ENCODE assay signal across 10 cellular contexts in genomic region chr6:142088858-142089216, GRCh38. TPM values are rescaled to one million over a fixed set of nuclear protein-coding genes. Genes with fewer than 3 reads are reported as not detected.
DNase-seq lines count a peak whose midpoint lies in the region; ATAC-seq and TF ChIP-seq lines count a peak whose summit lies in the region.
"Had no signal": no experiment of that assay in that cellular context is flagged by ENCODE, and none has a peak within 500 bp of the region (broad histone marks: within the 10 kb centered on the region; RNA-seq: fewer than 3 reads in every experiment).

No MANE protein-coding gene starts in this region.

- DNase-seq in AG08396 (ENCODE audit: low spot score) (peak; percentile 44), HFFc6 (peak; percentile 24), astrocyte of the spinal cord (ENCODE audit: low read depth, low spot score) (peak; percentile 66), islet precursor cell (peak; percentile 90), osteocyte (ENCODE audit: extremely low spot score, unreplicated experiment) (no peak), T-helper 9 cell (no peak)
- no peak for DNase-seq in stimulated activated CD4-positive, alpha-beta T cell treated with anti-CD3 and anti-CD28 coated beads, Interleukin-2, amount 100 ng/mL, for 24 hours
- DNase-seq: NCI-H1105 had no signal

- H3K4me1 Mint-ChIP-seq in HFFc6 (ENCODE audit: low read depth) (no peaks in the 10 kb centered on the region), osteocyte (ENCODE audit: unreplicated experiment) (no peaks in the 10 kb centered on the region)

- H3K27ac Mint-ChIP-seq in HFFc6 (no peak overlapping the region), osteocyte (ENCODE audit: unreplicated experiment) (no peak overlapping the region)

- no peak for ATAC-seq in GM21381 (IDR thresholded peaks at IDR 0.05; ENCODE audit: unreplicated experiment)

- no peak overlapping the region for H3K4me3 ChIP-seq in astrocyte of the spinal cord (ENCODE audit: low read depth, low read length)

- no peak overlapping the region for H3K4me3 Mint-ChIP-seq in HFFc6
- H3K4me3 Mint-ChIP-seq in osteocyte (ENCODE audit: unreplicated experiment) = no peak overlapping the region

- in situ Hi-C loops in astrocyte of the spinal cord (cut with HindIII; ENCODE audit: low sequenced_read_pairs) = no loop called here

- H3K36me3 Mint-ChIP-seq in HFFc6 (ENCODE audit: low read depth) (no peaks in the 10 kb centered on the region), osteocyte (ENCODE audit: unreplicated experiment) (no peaks in the 10 kb centered on the region)

- TF ChIP-seq CTCF in HFFc6 (IDR thresholded peaks at IDR 0.05) (no peak), astrocyte of the spinal cord (IDR thresholded peaks at IDR 0.05; ENCODE audit: low read depth, low read length) (no peak), osteocyte (IDR thresholded peaks at IDR 0.05) (no peak)

- H3K9me3 Mint-ChIP-seq in HFFc6 (no peaks in the 10 kb centered on the region), osteocyte (ENCODE audit: unreplicated experiment) (no peaks in the 10 kb centered on the region)

- H3K27me3 Mint-ChIP-seq in HFFc6 (ENCODE audit: insufficient read depth) (peaks cover 2% of the 10 kb centered on the region), osteocyte (ENCODE audit: unreplicated experiment) (peaks cover 17% of the 10 kb centered on the region)

RNA-seq across cellular contexts. Expression of gene GJE1, which starts 43.9 kb away (rescaled TPM):
- total RNA-seq in HFFc6 (2021; fragmentation: NEBNext Ultra II Directional; extraction: Animal tissue kit (Norgen Biotek cat#: 25700)) = not detected
- not detected in 2 replicates for total RNA-seq in osteocyte
- total RNA-seq: T-helper 2 cell treated with Interferon-gamma antibody and Interleukin-4, amounts not matched to agents 100 ng/mL and 5 ng/mL, for 36 hours had no signal

RNA-seq across cellular contexts. Expression of gene NMBR, which starts 58.1 kb away (rescaled TPM):
- under 1 TPM in 2 of 6 experiments, not detected in 4; 0.14 to 0.40 TPM for total RNA-seq in HFFc6 (2021; fragmentation: NEBNext Ultra II Directional; extraction: Animal tissue kit (Norgen Biotek cat#: 25700))
- not detected in 2 replicates for total RNA-seq in osteocyte
- total RNA-seq: T-helper 2 cell treated with Interferon-gamma antibody and Interleukin-4, amounts not matched to agents 100 ng/mL and 5 ng/mL, for 36 hours had no signal

RNA-seq across cellular contexts. Expression of gene VTA1, which starts 58.2 kb away (rescaled TPM):
- total RNA-seq in HFFc6 (2021; fragmentation: NEBNext Ultra II Directional; extraction: Animal tissue kit (Norgen Biotek cat#: 25700)) = 10 to 100 TPM; 68.3 to 81.3 (median 77.1) TPM
- total RNA-seq in osteocyte = 41.9 and 43.3 TPM in 2 replicates

Comparison
In these comparisons a context has a peak if more than half of its experiments do, and no peak if none do; other contexts are left out.
1. DNase-seq: peak in AG08396 (single experiment), HFFc6 (single experiment), astrocyte of the spinal cord (single experiment) and islet precursor cell (single experiment); none in stimulated activated CD4-positive, alpha-beta T cell treated with anti-CD3 and anti-CD28 coated beads, Interleukin-2, amount 100 ng/mL, for 24 hours (0 of 2), osteocyte (single experiment) and T-helper 9 cell (single experiment).